Comparison of ENCODE assay signal across 9 cellular contexts in genomic region chr9:97598461-97599288, GRCh38. TPM values are rescaled to one million over a fixed set of nuclear protein-coding genes. Genes with fewer than 3 reads are reported as not detected.
DNase-seq lines count a peak whose midpoint lies in the region; ATAC-seq lines count a peak whose summit lies in the region.
"Had no signal": no experiment of that assay in that cellular context is flagged by ENCODE, and none has a peak within 500 bp of the region (broad histone marks: within the 10 kb centered on the region; RNA-seq: fewer than 3 reads in every experiment).

No MANE protein-coding gene starts in this region.

- H3K4me1 Mint-ChIP-seq in CD8-positive, alpha-beta memory T cell: peaks cover 7 to 9% (median 7%) of the 10 kb centered on the region in 3 donors

- no peak overlapping the region for H3K27ac ChIP-seq in CD8-positive, alpha-beta memory T cell (ENCODE audit: low read depth, low read length)

- H3K27me3 Mint-ChIP-seq in CD8-positive, alpha-beta memory T cell: no peaks in the 10 kb centered on the region
- H3K27me3 Mint-ChIP-seq: activated naive CD8-positive, alpha-beta T cell had no signal

- no peaks in the 10 kb centered on the region for H3K4me1 ChIP-seq in CD8-positive, alpha-beta memory T cell (ENCODE audit: insufficient read depth, low read length)

- no peaks in the 10 kb centered on the region for H3K9me3 ChIP-seq in CD8-positive, alpha-beta memory T cell (ENCODE audit: low read length)

- no peak overlapping the region for H3K4me3 ChIP-seq in CD8-positive, alpha-beta memory T cell (ENCODE audit: low read length)

- CTCF ChIA-PET in CD8-positive, alpha-beta memory T cell (lab: Charles Lee): interaction anchor here (0.5 to 3.9 kb wide), 39 partner anchors 8 to 1008 kb away, joined by 3 to 50 read pairs (median 4); partner anchors contain the start of genes NCBP1, TDRD7, TSTD2 and ZNF782

- POLR2A ChIA-PET in CD8-positive, alpha-beta memory T cell (lab: Charles Lee): interaction anchor here (0.6 to 1.1 kb wide), 2 partner anchors 35 to 186 kb away, joined by 3 to 4 read pairs; partner anchors contain the start of genes NCBP1 and TSTD2

- peak; percentile 44 to 75 (median 61) for DNase-seq in CD8-positive, alpha-beta memory T cell
- DNase-seq in NCI-H748 (lab: John Stamatoyannopoulos, UW; ENCODE audit: unreplicated experiment): peak; percentile 80
- DNase-seq in activated CD4-positive, alpha-beta T cell treated with anti-CD3 and anti-CD28 coated beads, Interleukin-2, amount 50 U/mL, for 4 hours: peak; percentile 54 to 61
- peak; percentile 72 to 88 for DNase-seq in dermis microvascular lymphatic vessel endothelial cell (ENCODE audit: low read depth in 2 of 2)
- peak; percentile 87 to 88 for DNase-seq in lung microvascular endothelial cell (ENCODE audit: low read depth in 2 of 2)
- peak; percentile 27 for DNase-seq in stimulated activated CD8-positive, alpha-beta memory T cell treated with anti-CD3 and anti-CD28 coated beads, Interleukin-12 subunit alpha, Interleukin-12 subunit beta, amount 100 ng/mL, for 4 hours (ENCODE audit: low read depth)

- peak overlapping the region in 6 of 8 donors; percentile 10 to 72 (median 38) for H3K27ac Mint-ChIP-seq in CD8-positive, alpha-beta memory T cell
- H3K27ac Mint-ChIP-seq: activated naive CD8-positive, alpha-beta T cell had no signal

- H3K27me3 ChIP-seq in CD8-positive, alpha-beta memory T cell (ENCODE audit: insufficient read depth, low read length, poor library complexity, severe bottlenecking): no peaks in the 10 kb centered on the region

- H3K9me3 Mint-ChIP-seq in CD8-positive, alpha-beta memory T cell: no peaks in the 10 kb centered on the region

- H3K36me3 Mint-ChIP-seq in CD8-positive, alpha-beta memory T cell: peaks cover 0 to 38% (median 17%) of the 10 kb centered on the region in 3 donors

- peaks cover 18% of the 10 kb centered on the region for H3K36me3 ChIP-seq in CD8-positive, alpha-beta memory T cell (ENCODE audit: insufficient read depth, low read length)

- ATAC-seq in GM19452 (IDR thresholded peaks at IDR 0.05; ENCODE audit: unreplicated experiment) (peak; percentile 89), HG03565 (IDR thresholded peaks at IDR 0.05; ENCODE audit: unreplicated experiment) (peak; percentile 84)

- peak overlapping the region in 6 of 7 donors; percentile 49 to 79 (median 62) for H3K4me3 Mint-ChIP-seq in CD8-positive, alpha-beta memory T cell
- H3K4me3 Mint-ChIP-seq: activated naive CD8-positive, alpha-beta T cell had no signal

RNA-seq across cellular contexts. Expression of gene TSTD2, which starts 34.5 kb away (rescaled TPM):
- total RNA-seq in CD8-positive, alpha-beta memory T cell: 10 to 100 TPM; 13.8 to 14.7 TPM
- polyA plus RNA-seq in CD8-positive, alpha-beta memory T cell: 5.7 TPM
- total RNA-seq in dermis microvascular lymphatic vessel endothelial cell (8.6 and 13.0 TPM in 2 replicates), lung microvascular endothelial cell (8.3 and 16.3 TPM in 2 replicates)

RNA-seq across cellular contexts. Expression of gene NCBP1, which starts 34.9 kb away (rescaled TPM):
- 10 to 100 TPM; 47.7 to 49.6 TPM for total RNA-seq in CD8-positive, alpha-beta memory T cell
- polyA plus RNA-seq in CD8-positive, alpha-beta memory T cell: 15.4 TPM
- total RNA-seq in dermis microvascular lymphatic vessel endothelial cell (22.3 and 29.1 TPM in 2 replicates), lung microvascular endothelial cell (22.9 and 25.0 TPM in 2 replicates)

Comparison
In these comparisons a context has a peak if more than half of its experiments do, and no peak if none do; other contexts are left out.
1. DNase-seq: peak in every context shown above with its lines; median percentile 88 in lung microvascular endothelial cell; 80 in NCI-H748; 80 in dermis microvascular lymphatic vessel endothelial cell; 61 in CD8-positive, alpha-beta memory T cell; 58 in activated CD4-positive, alpha-beta T cell treated with anti-CD3 and anti-CD28 coated beads, Interleukin-2, amount 50 U/mL, for 4 hours; 27 in stimulated activated CD8-positive, alpha-beta memory T cell treated with anti-CD3 and anti-CD28 coated beads, Interleukin-12 subunit alpha, Interleukin-12 subunit beta, amount 100 ng/mL, for 4 hours.